In genomic region chr14:99574099-99574880, GRCh38 we compare ENCODE assay signal across 8 cellular contexts. TPM values are rescaled to one million over a fixed set of nuclear protein-coding genes. Genes with fewer than 3 reads are reported as not detected.
DNase-seq lines count a peak whose midpoint lies in the region; TF ChIP-seq lines count a peak whose summit lies in the region.

No MANE protein-coding gene starts in this region.

- no peaks in the 10 kb centered on the region for H3K27me3 Mint-ChIP-seq in mesothelial cell of epicardium (ENCODE audit: low read depth)

- peak overlapping the region in 1 of 2 donors; percentile 52 for H3K9ac ChIP-seq in duodenal mucosa (ENCODE audit: low read depth in 1 of 2, low read length in 2 of 2)

- H3K4me1 ChIP-seq in duodenal mucosa (ENCODE audit: control insufficient read depth in 1 of 2, insufficient read depth in 2 of 2, low read length in 2 of 2) = peaks cover 88 to 93% of the 10 kb centered on the region in 2 donors
- no peaks in the 10 kb centered on the region for H3K4me1 ChIP-seq in effector memory CD4-positive, alpha-beta T cell (ENCODE audit: control insufficient read depth, insufficient read depth, low read length, poor library complexity, severe bottlenecking)

- peak overlapping the region; percentile 100 for H3K27ac Mint-ChIP-seq in mesothelial cell of epicardium

- intact Hi-C loops in head of caudate nucleus (cut with DNase I) = no loop called here

- H3K27me3 ChIP-seq in duodenal mucosa (ENCODE audit: control insufficient read depth in 1 of 2, insufficient read depth in 2 of 2, low read length in 2 of 2) = no peaks in the 10 kb centered on the region
- no peaks in the 10 kb centered on the region for H3K27me3 ChIP-seq in effector memory CD4-positive, alpha-beta T cell (replicated peaks; ENCODE audit: control insufficient read depth, insufficient read depth, low read length, poor library complexity, severe bottlenecking)

- H3K36me3 Mint-ChIP-seq in mesothelial cell of epicardium = no peaks in the 10 kb centered on the region

- H3K4me3 ChIP-seq in AG09309 (ENCODE audit: control insufficient read depth, low read depth, low read length) = no peak overlapping the region
- peak overlapping the region; percentile 7 to 23 for H3K4me3 ChIP-seq in duodenal mucosa (ENCODE audit: low read depth in 1 of 2, low read length in 2 of 2)
- H3K4me3 ChIP-seq in effector memory CD4-positive, alpha-beta T cell (ENCODE audit: insufficient read depth, low read depth, low read length, poor library complexity, severe bottlenecking) = no peak overlapping the region

- DNase-seq in AG09309 (ENCODE audit: low read depth) = peak; percentile 33
- peak; percentile 89 for DNase-seq in NCI-H146 (lab: John Stamatoyannopoulos, UW)
- DNase-seq in mesothelial cell of epicardium (ENCODE audit: low spot score in 2 of 2, unreplicated experiment in 2 of 2) = peak; percentile 78 to 86
- DNase-seq in effector memory CD4-positive, alpha-beta T cell = no peak
- DNase-seq in CD1c-positive myeloid dendritic cell (ENCODE audit: extremely low spot score) = no peak
- no peak for DNase-seq in midbrain (lab: John Stamatoyannopoulos, UW)
- no peak for DNase-seq in head of caudate nucleus

- H3K9me3 ChIP-seq in duodenal mucosa (ENCODE audit: control insufficient read depth in 1 of 2, low read length in 2 of 2) = no peaks in the 10 kb centered on the region
- H3K9me3 ChIP-seq in effector memory CD4-positive, alpha-beta T cell (ENCODE audit: control insufficient read depth, low read length) = no peaks in the 10 kb centered on the region

- H3K4me3 Mint-ChIP-seq in mesothelial cell of epicardium = peak overlapping the region; percentile 52

- H3K9me3 Mint-ChIP-seq in mesothelial cell of epicardium = no peaks in the 10 kb centered on the region

- peak overlapping the region; percentile 67 for H3K27ac ChIP-seq in duodenal mucosa (ENCODE audit: low read depth, low read length)
- no peak overlapping the region for H3K27ac ChIP-seq in effector memory CD4-positive, alpha-beta T cell (ENCODE audit: insufficient read depth, low read length, poor library complexity, severe bottlenecking)

- TF ChIP-seq CTCF in AG09309 (IDR thresholded peaks at IDR 0.05; ENCODE audit: control insufficient read depth, insufficient read depth, low read depth, low read length, missing control alignments) (no peak), mesothelial cell of epicardium (IDR thresholded peaks at IDR 0.05; ENCODE audit: unreplicated experiment) (no peak)

- H3K36me3 ChIP-seq in duodenal mucosa (ENCODE audit: control insufficient read depth in 1 of 2, insufficient read depth in 2 of 2, low read length in 2 of 2) = peaks cover 0 to 2% of the 10 kb centered on the region in 2 donors
- H3K36me3 ChIP-seq in effector memory CD4-positive, alpha-beta T cell (ENCODE audit: control insufficient read depth, insufficient read depth, low read length) = no peaks in the 10 kb centered on the region

- H3K4me1 Mint-ChIP-seq in mesothelial cell of epicardium = peaks cover 98% of the 10 kb centered on the region

RNA-seq across cellular contexts. Expression of gene CCDC85C, which starts 29.7 kb away (rescaled TPM):
- total RNA-seq in mesothelial cell of epicardium = 82.2 to 85.2 TPM (median 82.3 TPM) in 3 replicates

Comparison
In these comparisons a context has a peak if more than half of its experiments do, and no peak if none do; other contexts are left out.
1. DNase-seq: peak in AG09309 (single experiment), NCI-H146 (single experiment) and mesothelial cell of epicardium (2 of 2); none in effector memory CD4-positive, alpha-beta T cell (0 of 3), CD1c-positive myeloid dendritic cell (single experiment), midbrain (single experiment) and head of caudate nucleus (0 of 42).
2. H3K4me3 ChIP-seq: peak in duodenal mucosa (2 of 2); none in AG09309 (single experiment) and effector memory CD4-positive, alpha-beta T cell (single experiment).